16 cellular contexts compared by ENCODE assay signal in the genomic region with DNA sequence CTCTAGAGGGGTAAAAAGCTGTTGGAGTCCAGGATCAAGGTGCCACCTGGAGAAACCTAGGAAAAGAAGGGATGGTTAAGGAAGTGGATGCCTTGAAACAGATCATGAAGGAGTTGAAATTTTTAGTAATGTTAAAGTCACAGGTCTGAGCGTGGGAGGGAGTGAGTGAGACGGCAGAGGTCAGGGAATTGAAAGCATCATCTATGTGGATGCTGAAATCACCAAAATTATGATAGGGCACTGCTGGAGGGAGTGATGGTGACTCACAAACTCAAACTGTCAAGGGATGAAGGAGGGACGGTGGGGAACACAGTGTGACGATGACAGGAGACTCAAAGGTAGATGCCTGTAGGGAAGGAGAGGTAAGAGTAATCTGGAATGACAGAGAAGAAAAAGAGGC.
DNase-seq lines count a peak whose midpoint lies in the region; ATAC-seq and TF ChIP-seq lines count a peak whose summit lies in the region.
"Had no signal": no experiment of that assay in that cellular context is flagged by ENCODE, and none has a peak within 500 bp of the region (broad histone marks: within the 10 kb centered on the region; RNA-seq: fewer than 3 reads in every experiment).

No MANE protein-coding gene starts in this region.

- no TSS peak for BruUV-seq in MCF 10A (replicated peaks; lab: Mats Ljungman, UMichigan)
- no TSS peak for BruUV-seq in mammary epithelial cell (replicated peaks; lab: Mats Ljungman, UMichigan)

- H3K4me2 ChIP-seq in mammary epithelial cell (ENCODE audit: insufficient read depth, low read depth, low read length), result no peak overlapping the region

- WGBS in mammary epithelial cell (ENCODE audit: low coverage, missing lambda C conversion rate), result 96% methylated on average over 4 of the region's 4 CpGs

- H4K20me1 ChIP-seq in mammary epithelial cell (ENCODE audit: insufficient read depth, low read length), result no peaks in the 10 kb centered on the region

- no peak overlapping the region for H2AFZ ChIP-seq in mammary epithelial cell (ENCODE audit: low read depth, low read length)

- H3K36me3 Mint-ChIP-seq in MCF 10A (ENCODE audit: insufficient read depth, unreplicated experiment), result peaks cover 15% of the 10 kb centered on the region
- peaks cover 12% of the 10 kb centered on the region for H3K36me3 Mint-ChIP-seq in IgD-negative memory B cell
- H3K36me3 Mint-ChIP-seq in stimulated activated naive B cell treated with anti-CD40 and anti-IgM and Interleukin-4, amounts not matched to agents 10 μg/mL and 1 μg/mL and 100 μg/mL, for 72 hours, result peaks cover 31 to 44% of the 10 kb centered on the region in 2 donors
- H3K36me3 Mint-ChIP-seq: CD4-positive, alpha-beta memory T cell had no signal

- no peak for ATAC-seq in stimulated activated naive B cell treated with anti-CD40 and anti-IgM and Interleukin-4, amounts not matched to agents 10 μg/mL and 1 μg/mL and 100 μg/mL, for 72 hours (replicated peaks)
- no peak for ATAC-seq in GM19023 (IDR thresholded peaks at IDR 0.05; ENCODE audit: unreplicated experiment)
- ATAC-seq: GM12878, HCT116 had no signal

- H3K9me3 Mint-ChIP-seq in MCF 10A (ENCODE audit: unreplicated experiment), result no peaks in the 10 kb centered on the region
- peaks cover 0 to 1% (median 0%) of the 10 kb centered on the region in 3 donors for H3K9me3 Mint-ChIP-seq in IgD-negative memory B cell
- peaks cover 7 to 11% of the 10 kb centered on the region in 2 donors for H3K9me3 Mint-ChIP-seq in stimulated activated naive B cell treated with anti-CD40 and anti-IgM and Interleukin-4, amounts not matched to agents 10 μg/mL and 1 μg/mL and 100 μg/mL, for 72 hours

- in situ Hi-C loops in mammary epithelial cell (cut with MboI; ENCODE audit: low sequenced_read_pairs in 2 of 2), result no loop called here

- DNase-seq in MCF 10A (ENCODE audit: unreplicated experiment), result peak; percentile 41
- no peak for DNase-seq in mammary epithelial cell
- DNase-seq in fibroblast of villous mesenchyme (ENCODE audit: low read depth), result peak; percentile 33
- DNase-seq in stimulated activated naive B cell treated with anti-CD40 and anti-IgM and Interleukin-4, amounts not matched to agents 10 μg/mL and 1 μg/mL and 100 μg/mL, for 72 hours, result no peak
- no peak for DNase-seq in RPMI8226
- no peak for DNase-seq in glomerular visceral epithelial cell (ENCODE audit: extremely low spot score)
- DNase-seq: ACHN; BE2C; CD4-positive, alpha-beta memory T cell; DMS79 had no signal

- H3K36me3 ChIP-seq in mammary epithelial cell (ENCODE audit: insufficient read depth, low read length), result no peaks in the 10 kb centered on the region
- H3K36me3 ChIP-seq: BE2C had no signal

- H3K4me1 Mint-ChIP-seq in MCF 10A (ENCODE audit: insufficient read depth, unreplicated experiment) (peaks cover 44% of the 10 kb centered on the region), IgD-negative memory B cell (peaks cover 56 to 67% (median 63%) of the 10 kb centered on the region in 3 donors)
- peaks cover 35 to 60% of the 10 kb centered on the region in 2 donors for H3K4me1 Mint-ChIP-seq in stimulated activated naive B cell treated with anti-CD40 and anti-IgM and Interleukin-4, amounts not matched to agents 10 μg/mL and 1 μg/mL and 100 μg/mL, for 72 hours
- H3K4me1 Mint-ChIP-seq: CD4-positive, alpha-beta memory T cell had no signal

- no peaks in the 10 kb centered on the region for H3K9me3 ChIP-seq in mammary epithelial cell (replicated peaks; ENCODE audit: insufficient read depth, low read length)
- H3K9me3 ChIP-seq: BE2C had no signal

- dilution Hi-C loops in mammary epithelial cell (cut with HindIII; ENCODE audit: low sequenced_read_pairs), result no loop called here

- H3K9ac ChIP-seq in mammary epithelial cell (ENCODE audit: insufficient read depth, low read length), result no peak overlapping the region

- no peaks in the 10 kb centered on the region for H3K27me3 Mint-ChIP-seq in MCF 10A (ENCODE audit: insufficient read depth, unreplicated experiment)
- no peaks in the 10 kb centered on the region for H3K27me3 Mint-ChIP-seq in IgD-negative memory B cell
- no peaks in the 10 kb centered on the region for H3K27me3 Mint-ChIP-seq in stimulated activated naive B cell treated with anti-CD40 and anti-IgM and Interleukin-4, amounts not matched to agents 10 μg/mL and 1 μg/mL and 100 μg/mL, for 72 hours

- POLR2A ChIA-PET in MCF 10A (lab: Yijun Ruan, JAX), result no interaction called here

- intact Hi-C loops in MCF 10A (cut with micrococcal nuclease), result no loop called here
- intact Hi-C loops in mammary epithelial cell (cut with micrococcal nuclease), result loop anchor here (10.0 kb wide), 1 partner anchor 209 kb away; a partner anchor contains a TSS

- H3K27me3 ChIP-seq in mammary epithelial cell (ENCODE audit: insufficient read depth, low read length), result no peaks in the 10 kb centered on the region
- H3K27me3 ChIP-seq: BE2C had no signal

- CTCF ChIA-PET in MCF 10A (lab: Yijun Ruan, JAX) (interaction anchor here (0.7 kb wide), 1 partner anchor 53 kb away, joined by 4 read pairs; no protein-coding TSS in a partner anchor), mammary epithelial cell (lab: Charles Lee; ENCODE audit: low non-redundant PET) (no interaction called here)

- H3K27ac Mint-ChIP-seq in MCF 10A (ENCODE audit: low read depth, unreplicated experiment) (peak overlapping the region; percentile 33), IgD-negative memory B cell (peak overlapping the region in 2 of 3 donors; percentile 60 to 86)
- peak overlapping the region; percentile 57 for H3K27ac Mint-ChIP-seq in stimulated activated naive B cell treated with anti-CD40 and anti-IgM and Interleukin-4, amounts not matched to agents 10 μg/mL and 1 μg/mL and 100 μg/mL, for 72 hours

- peaks cover 73% of the 10 kb centered on the region for H3K79me2 ChIP-seq in mammary epithelial cell (ENCODE audit: insufficient read depth, low read length)

- no peak overlapping the region for H3K27ac ChIP-seq in mammary epithelial cell (ENCODE audit: insufficient read depth, low read depth, low read length)
- H3K27ac ChIP-seq: C4-2B, HL-60 had no signal

- peaks cover 23% of the 10 kb centered on the region for H3K4me1 ChIP-seq in mammary epithelial cell (ENCODE audit: insufficient read depth, low read length)
- H3K4me1 ChIP-seq: BE2C had no signal

- TF ChIP-seq CTCF in MCF 10A (IDR thresholded peaks at IDR 0.05; ENCODE audit: unreplicated experiment), result no peak
- no peak for TF ChIP-seq CTCF in mammary epithelial cell (conservative IDR thresholded peaks at IDR 0.05 in 1 of 2, IDR thresholded peaks at IDR 0.05 in 1 of 2; ENCODE audit: extremely low read depth in 1 of 2, insufficient read depth in 1 of 2, low read depth in 1 of 2, low read length in 2 of 2)
- no peak for TF ChIP-seq CTCF in fibroblast of villous mesenchyme (IDR thresholded peaks at IDR 0.05; ENCODE audit: insufficient read depth, low read depth, low read length)

- H3K4me3 Mint-ChIP-seq in MCF 10A (ENCODE audit: unreplicated experiment), result no peak overlapping the region
- H3K4me3 Mint-ChIP-seq in IgD-negative memory B cell, result no peak overlapping the region
- H3K4me3 Mint-ChIP-seq in stimulated activated naive B cell treated with anti-CD40 and anti-IgM and Interleukin-4, amounts not matched to agents 10 μg/mL and 1 μg/mL and 100 μg/mL, for 72 hours, result no peak overlapping the region
- H3K4me3 Mint-ChIP-seq: CD4-positive, alpha-beta memory T cell had no signal

- no peak overlapping the region for H3K4me3 ChIP-seq in mammary epithelial cell (replicated peaks in 1 of 3; ENCODE audit: insufficient read depth in 1 of 3, low read depth in 2 of 3, low read length in 3 of 3)
- no peak overlapping the region for H3K4me3 ChIP-seq in fibroblast of villous mesenchyme (ENCODE audit: low read depth, low read length)
- H3K4me3 ChIP-seq: GM12878 had no signal

Comparison
In these comparisons a context has a peak if more than half of its experiments do, and no peak if none do; other contexts are left out.
1. DNase-seq: peak in MCF 10A (single experiment) and fibroblast of villous mesenchyme (single experiment); none in mammary epithelial cell (single experiment), stimulated activated naive B cell treated with anti-CD40 and anti-IgM and Interleukin-4, amounts not matched to agents 10 μg/mL and 1 μg/mL and 100 μg/mL, for 72 hours (single experiment), RPMI8226 (single experiment) and glomerular visceral epithelial cell (single experiment).
2. Peak in every context shown above with its lines, with median percentiles within 50 percentile points of each other: H3K27ac Mint-ChIP-seq.